ENCODE assay signal across 9 cellular contexts in the genomic region with DNA sequence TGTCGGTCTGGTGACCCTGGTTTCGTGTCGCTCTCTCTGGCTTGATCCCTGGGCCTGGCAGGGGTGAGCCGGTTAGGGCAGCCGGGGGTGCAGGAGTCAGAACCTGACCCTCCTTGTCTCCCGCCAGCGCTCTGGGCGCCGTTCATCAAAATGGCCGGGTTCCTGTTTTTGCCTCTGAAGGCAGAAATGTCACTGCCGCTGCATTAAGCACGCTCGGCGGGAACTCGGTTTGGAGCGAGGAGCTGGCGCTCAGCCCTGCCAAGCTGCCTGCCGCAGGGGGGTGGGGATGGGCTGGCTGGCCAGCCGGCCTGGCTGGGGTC.
DNase-seq lines count a peak whose midpoint lies in the region; ATAC-seq and TF ChIP-seq lines count a peak whose summit lies in the region.
"Had no signal": no experiment of that assay in that cellular context is flagged by ENCODE, and none has a peak within 500 bp of the region (broad histone marks: within the 10 kb centered on the region; RNA-seq: fewer than 3 reads in every experiment).

No MANE protein-coding gene starts in this region.

- peak overlapping the region; percentile 55 for H3K4me3 ChIP-seq in GM06990 (replicated peaks; ENCODE audit: low read depth, low read length)

- H3K36me3 Mint-ChIP-seq in endothelial cell (ENCODE audit: low read depth, unreplicated experiment), result peaks cover 4% of the 10 kb centered on the region

- H3K27ac Mint-ChIP-seq in endothelial cell (ENCODE audit: unreplicated experiment), result no peak overlapping the region

- intact Hi-C loops in posterior cingulate gyrus (cut with DNase I), result loop anchor here (5.0 kb wide), 1 partner anchor 35 kb away; no protein-coding TSS in a partner anchor

- no peaks in the 10 kb centered on the region for H3K9me3 Mint-ChIP-seq in endothelial cell (ENCODE audit: unreplicated experiment)

- DNase-seq in GM06990 (ENCODE audit: extremely low read depth, insufficient read length) (no peak), NOMO-1 treated with dmso at 0.1 percent for 144 hours (lab: John Stamatoyannopoulos, UW; ENCODE audit: unreplicated experiment) (peak; percentile 27), endothelial cell (ENCODE audit: low spot score) (peak; percentile 39), posterior cingulate gyrus (peak; percentile 57 to 95 (median 65)), COR-L47 (lab: John Stamatoyannopoulos, UW) (no peak), NCI-H1048 (lab: John Stamatoyannopoulos, UW) (no peak)

- no peaks in the 10 kb centered on the region for H3K36me3 ChIP-seq in GM06990 (ENCODE audit: control insufficient read depth, insufficient read depth, low read length)
- H3K36me3 ChIP-seq: neutrophil had no signal

- H3K27me3 Mint-ChIP-seq in endothelial cell (ENCODE audit: unreplicated experiment), result peaks cover 25% of the 10 kb centered on the region

- peaks cover 22% of the 10 kb centered on the region for H3K4me1 Mint-ChIP-seq in endothelial cell (ENCODE audit: unreplicated experiment)

- peak overlapping the region; percentile 59 for H3K4me3 Mint-ChIP-seq in endothelial cell (ENCODE audit: unreplicated experiment)

- TF ChIP-seq CTCF in GM06990 (IDR thresholded peaks at IDR 0.05; ENCODE audit: insufficient read depth, low read length, poor library complexity, severe bottlenecking), result no peak
- TF ChIP-seq CTCF in endothelial cell (IDR thresholded peaks at IDR 0.05; ENCODE audit: unreplicated experiment), result no peak

- no peak for ATAC-seq in GM21723 (IDR thresholded peaks at IDR 0.05; ENCODE audit: unreplicated experiment)
- ATAC-seq in GM19035 (IDR thresholded peaks at IDR 0.05; ENCODE audit: unreplicated experiment), result no peak

- H3K27me3 ChIP-seq in GM06990 (replicated peaks; ENCODE audit: control insufficient read depth, insufficient read depth, low read length), result no peaks in the 10 kb centered on the region; the same call in 1 of the 2 replicates

Comparison
In these comparisons a context has a peak if more than half of its experiments do, and no peak if none do; other contexts are left out.
1. DNase-seq: peak in NOMO-1 treated with dmso at 0.1 percent for 144 hours (single experiment), endothelial cell (single experiment) and posterior cingulate gyrus (10 of 10); none in GM06990 (single experiment), COR-L47 (single experiment) and NCI-H1048 (single experiment).